8 cellular contexts compared by ENCODE assay signal in the genomic region with DNA sequence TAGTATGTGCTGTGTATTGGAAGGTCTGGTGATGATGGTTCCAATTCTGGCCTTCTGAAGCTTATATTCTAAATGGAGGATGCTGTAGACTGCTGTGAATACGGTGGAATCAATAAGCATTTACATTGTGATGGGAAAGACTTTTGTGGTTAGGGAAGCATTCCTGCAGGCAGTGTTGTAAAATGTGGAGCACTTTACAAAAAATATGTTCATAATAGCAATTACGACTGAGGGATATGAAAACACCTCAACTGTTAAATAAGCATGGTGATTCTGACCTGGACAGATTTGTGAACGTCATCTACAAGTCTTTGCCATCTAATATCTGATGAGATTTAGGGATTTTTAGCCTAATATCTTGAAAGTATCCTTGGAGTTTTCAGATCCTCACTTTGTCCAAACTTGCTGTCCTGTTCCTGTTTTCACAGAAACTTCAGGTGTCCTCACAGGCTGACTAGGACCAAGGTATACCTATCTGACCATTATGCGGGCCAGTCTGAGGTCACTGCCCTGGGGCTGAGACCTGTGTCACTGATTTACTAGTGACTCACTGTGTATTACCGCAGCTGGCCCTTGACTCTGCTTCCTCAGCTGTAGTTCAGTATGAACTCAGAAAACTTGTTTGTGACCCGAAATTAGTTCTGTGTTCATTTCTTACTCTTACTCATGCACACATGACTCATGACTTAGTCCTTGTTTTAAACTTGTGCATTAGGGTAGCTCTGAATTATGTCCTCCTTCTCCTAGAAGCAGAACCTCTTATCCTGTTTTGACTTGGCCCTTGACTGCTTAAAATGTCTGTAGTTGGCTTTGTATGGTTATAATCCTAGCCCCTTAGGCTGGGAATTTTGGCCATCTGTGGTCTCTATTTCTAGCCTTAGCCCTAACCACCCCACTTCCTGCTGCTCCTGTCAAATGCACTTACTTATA.
DNase-seq lines count a peak whose midpoint lies in the region; ATAC-seq and TF ChIP-seq lines count a peak whose summit lies in the region.

No MANE protein-coding gene starts in this region.

- H3K4me2 ChIP-seq in skeletal muscle satellite cell (ENCODE audit: low read length): peak overlapping the region; percentile 53
- no peak overlapping the region for H3K4me2 ChIP-seq in Karpas-422 (ENCODE audit: low read depth, low read length, poor library complexity, severe bottlenecking)

- H3K27me3 ChIP-seq in Peyer's patch (no peaks in the 10 kb centered on the region), skeletal muscle satellite cell (ENCODE audit: control insufficient read depth, insufficient read depth, low read length) (no peaks in the 10 kb centered on the region), Karpas-422 (ENCODE audit: low read length) (no peaks in the 10 kb centered on the region)

- no peaks in the 10 kb centered on the region for H3K9me2 ChIP-seq in Karpas-422 (replicated peaks; ENCODE audit: insufficient read depth, low read length)

- peak; percentile 97 for ATAC-seq in GM18861 (IDR thresholded peaks at IDR 0.05; ENCODE audit: unreplicated experiment)
- ATAC-seq in HG02973 (IDR thresholded peaks at IDR 0.05; ENCODE audit: unreplicated experiment): peak; percentile 98
- peak; percentile 99 for ATAC-seq in esophagus mucosa

- no peak for TF ChIP-seq CTCF in Peyer's patch (IDR thresholded peaks at IDR 0.05)

- no peaks in the 10 kb centered on the region for H4K20me1 ChIP-seq in Karpas-422 (ENCODE audit: insufficient read depth, low read depth, low read length)

- peak; percentile 77 for DNase-seq in AG08396 (ENCODE audit: low spot score)
- peak in 2 of 3 donors; percentile 54 to 77 for DNase-seq in Peyer's patch
- no peak for DNase-seq in NCI-H1436 treated with DMSO at 0.1 percent for 48 hours (lab: John Stamatoyannopoulos, UW)
- no peak for DNase-seq in Karpas-422

- no peak overlapping the region for H3K4me3 ChIP-seq in Peyer's patch
- H3K4me3 ChIP-seq in skeletal muscle satellite cell (ENCODE audit: low read length): peak overlapping the region; percentile 16
- H3K4me3 ChIP-seq in Karpas-422 (ENCODE audit: low read length): no peak overlapping the region

- H3K9me3 ChIP-seq in Peyer's patch (no peaks in the 10 kb centered on the region), skeletal muscle satellite cell (replicated peaks; ENCODE audit: low read length) (no peaks in the 10 kb centered on the region), Karpas-422 (ENCODE audit: low read length) (no peaks in the 10 kb centered on the region)

- H3K36me3 ChIP-seq in Peyer's patch (no peaks in the 10 kb centered on the region), skeletal muscle satellite cell (ENCODE audit: insufficient read depth, low read length) (no peaks in the 10 kb centered on the region), Karpas-422 (ENCODE audit: insufficient read depth, low read length) (no peaks in the 10 kb centered on the region)

- H3K79me2 ChIP-seq in Karpas-422 (ENCODE audit: low read length): no peaks in the 10 kb centered on the region

- H3K27ac ChIP-seq in Peyer's patch (peak overlapping the region in 2 of 4 donors; percentile 48 to 57), Karpas-422 (ENCODE audit: low read length) (no peak overlapping the region)

- H2AFZ ChIP-seq in Karpas-422 (ENCODE audit: low read length): no peak overlapping the region

- TF ChIP-seq POLR2A in Peyer's patch (IDR thresholded peaks at IDR 0.05): no peak

- peak overlapping the region; percentile 40 for H3K9ac ChIP-seq in skeletal muscle satellite cell (ENCODE audit: low read depth, low read length)
- H3K9ac ChIP-seq in Karpas-422 (ENCODE audit: low read length): no peak overlapping the region

- H3K4me1 ChIP-seq in Peyer's patch (peaks cover 0 to 3% (median 0%) of the 10 kb centered on the region in 4 donors), skeletal muscle satellite cell (ENCODE audit: control insufficient read depth, insufficient read depth, low read length) (peaks cover 34% of the 10 kb centered on the region), Karpas-422 (ENCODE audit: low read length) (no peaks in the 10 kb centered on the region)

Comparison
In these comparisons a context has a peak if more than half of its experiments do, and no peak if none do; other contexts are left out.
1. DNase-seq: peak in AG08396 (single experiment) and Peyer's patch (2 of 3); none in NCI-H1436 treated with DMSO at 0.1 percent for 48 hours (single experiment) and Karpas-422 (single experiment).
2. Peak in every context shown above with its lines, with median percentiles within 50 percentile points of each other: ATAC-seq.